In genomic region chr15:51846463-51847230, GRCh38 we compare ENCODE assay signal across 8 cellular contexts. TPM values are rescaled to one million over a fixed set of nuclear protein-coding genes. Genes with fewer than 3 reads are reported as not detected.
A peak's percentile ranks its signal among the peaks of the same experiment; 100 is the strongest.
DNase-seq lines count a peak whose midpoint lies in the region; ATAC-seq and TF ChIP-seq lines count a peak whose summit lies in the region.

No MANE protein-coding gene starts in this region.

- POLR2A ChIA-PET in activated CD8-positive, alpha-beta T cell treated with anti-CD3 and anti-CD28 coated beads for 36 hours (lab: Charles Lee), result interaction anchor here (1.8 kb wide), 1 partner anchor 11 kb away, joined by 4 read pairs; no protein-coding TSS in a partner anchor

- peaks cover 20% of the 10 kb centered on the region for H3K36me3 Mint-ChIP-seq in activated CD8-positive, alpha-beta memory T cell treated with anti-CD3 and anti-CD28 coated beads, Interleukin-2, amount 10 ng/mL, durations not matched to agents 7 days and 5 days
- H3K36me3 Mint-ChIP-seq in activated CD8-positive, alpha-beta T cell treated with anti-CD3 and anti-CD28 coated beads for 36 hours (ENCODE audit: low read depth), result peaks cover 4% of the 10 kb centered on the region
- peaks cover 12% of the 10 kb centered on the region for H3K36me3 Mint-ChIP-seq in type B pancreatic cell

- H3K27ac ChIP-seq in left ventricle myocardium inferior (replicated peaks), result peak overlapping the region; percentile 62

- ATAC-seq in activated CD8-positive, alpha-beta memory T cell treated with anti-CD3 and anti-CD28 coated beads, Interleukin-2, amount 10 ng/mL, durations not matched to agents 7 days and 5 days, result peak; percentile 20
- peak; percentile 43 for ATAC-seq in activated CD8-positive, alpha-beta T cell treated with anti-CD3 and anti-CD28 coated beads for 36 hours
- ATAC-seq in GM18873 (IDR thresholded peaks at IDR 0.05; ENCODE audit: low FRiP score, unreplicated experiment) (no peak), GM21529 (IDR thresholded peaks at IDR 0.05; ENCODE audit: unreplicated experiment) (no peak)

- H3K36me3 ChIP-seq in left ventricle myocardium inferior, result no peaks in the 10 kb centered on the region

- peaks cover 91% of the 10 kb centered on the region for H3K4me1 ChIP-seq in left ventricle myocardium inferior

- H3K9me3 ChIP-seq in left ventricle myocardium inferior (replicated peaks), result no peaks in the 10 kb centered on the region

- no peak overlapping the region for H3K27ac Mint-ChIP-seq in activated CD8-positive, alpha-beta memory T cell treated with anti-CD3 and anti-CD28 coated beads, Interleukin-2, amount 10 ng/mL, durations not matched to agents 7 days and 5 days
- peak overlapping the region; percentile 72 for H3K27ac Mint-ChIP-seq in activated CD8-positive, alpha-beta T cell treated with anti-CD3 and anti-CD28 coated beads for 36 hours
- H3K27ac Mint-ChIP-seq in type B pancreatic cell, result peak overlapping the region; percentile 88

- no peaks in the 10 kb centered on the region for H3K27me3 Mint-ChIP-seq in activated CD8-positive, alpha-beta memory T cell treated with anti-CD3 and anti-CD28 coated beads, Interleukin-2, amount 10 ng/mL, durations not matched to agents 7 days and 5 days
- H3K27me3 Mint-ChIP-seq in activated CD8-positive, alpha-beta T cell treated with anti-CD3 and anti-CD28 coated beads for 36 hours, result no peaks in the 10 kb centered on the region
- no peaks in the 10 kb centered on the region for H3K27me3 Mint-ChIP-seq in type B pancreatic cell

- H3K4me1 Mint-ChIP-seq in activated CD8-positive, alpha-beta memory T cell treated with anti-CD3 and anti-CD28 coated beads, Interleukin-2, amount 10 ng/mL, durations not matched to agents 7 days and 5 days, result peaks cover 46% of the 10 kb centered on the region
- H3K4me1 Mint-ChIP-seq in activated CD8-positive, alpha-beta T cell treated with anti-CD3 and anti-CD28 coated beads for 36 hours (ENCODE audit: low read depth), result peaks cover 61% of the 10 kb centered on the region
- peaks cover 44% of the 10 kb centered on the region for H3K4me1 Mint-ChIP-seq in type B pancreatic cell (ENCODE audit: unreplicated experiment)

- H3K4me3 ChIP-seq in left ventricle myocardium inferior, result no peak overlapping the region

- no peaks in the 10 kb centered on the region for H3K9me3 Mint-ChIP-seq in activated CD8-positive, alpha-beta memory T cell treated with anti-CD3 and anti-CD28 coated beads, Interleukin-2, amount 10 ng/mL, durations not matched to agents 7 days and 5 days (ENCODE audit: low read depth)
- H3K9me3 Mint-ChIP-seq in activated CD8-positive, alpha-beta T cell treated with anti-CD3 and anti-CD28 coated beads for 36 hours, result no peaks in the 10 kb centered on the region
- no peaks in the 10 kb centered on the region for H3K9me3 Mint-ChIP-seq in type B pancreatic cell

- intact Hi-C loops in activated CD8-positive, alpha-beta T cell treated with anti-CD3 and anti-CD28 coated beads for 36 hours (cut with micrococcal nuclease), result no loop called here
- intact Hi-C loops in left ventricle myocardium inferior (cut with micrococcal nuclease), result no loop called here

- CTCF ChIA-PET in activated CD8-positive, alpha-beta memory T cell treated with anti-CD3 and anti-CD28 coated beads, Interleukin-2, amount 10 ng/mL, durations not matched to agents 7 days and 5 days (lab: Charles Lee), result interaction anchor here (1.1 to 1.8 kb wide), 2 partner anchors 11 to 16 kb away, joined by 4 to 8 read pairs; no protein-coding TSS in a partner anchor
- CTCF ChIA-PET in activated CD8-positive, alpha-beta T cell treated with anti-CD3 and anti-CD28 coated beads for 36 hours (lab: Charles Lee), result interaction anchor here (1.1 kb wide), 1 partner anchor 42 kb away, joined by 3 read pairs; no protein-coding TSS in a partner anchor

- no peak for DNase-seq in activated CD8-positive, alpha-beta memory T cell treated with anti-CD3 and anti-CD28 coated beads, Interleukin-2, amount 10 ng/mL, durations not matched to agents 7 days and 5 days
- no peak for DNase-seq in activated CD8-positive, alpha-beta memory T cell treated with anti-CD3 and anti-CD28 coated beads for 24 hours
- no peak for DNase-seq in activated CD8-positive, alpha-beta T cell treated with anti-CD3 and anti-CD28 coated beads for 36 hours
- DNase-seq in left ventricle myocardium inferior (no peak), type B pancreatic cell (ENCODE audit: extremely low spot score, unreplicated experiment) (no peak), NCI-H510A (lab: John Stamatoyannopoulos, UW) (no peak)

- no peak for TF ChIP-seq CTCF in activated CD8-positive, alpha-beta T cell treated with anti-CD3 and anti-CD28 coated beads for 36 hours (IDR thresholded peaks at IDR 0.05)
- no peak for TF ChIP-seq CTCF in left ventricle myocardium inferior (IDR thresholded peaks at IDR 0.05; ENCODE audit: borderline replicate concordance)
- TF ChIP-seq CTCF in type B pancreatic cell (conservative IDR thresholded peaks at IDR 0.05), result no peak

- H3K27me3 ChIP-seq in left ventricle myocardium inferior (ENCODE audit: low read depth), result no peaks in the 10 kb centered on the region

- no peak overlapping the region for H3K4me3 Mint-ChIP-seq in activated CD8-positive, alpha-beta memory T cell treated with anti-CD3 and anti-CD28 coated beads, Interleukin-2, amount 10 ng/mL, durations not matched to agents 7 days and 5 days
- peak overlapping the region; percentile 22 for H3K4me3 Mint-ChIP-seq in activated CD8-positive, alpha-beta T cell treated with anti-CD3 and anti-CD28 coated beads for 36 hours
- H3K4me3 Mint-ChIP-seq in type B pancreatic cell, result peak overlapping the region; percentile 58

RNA-seq across cellular contexts. Expression of gene TMOD3, which starts 17.2 kb away (rescaled TPM):
- total RNA-seq in activated CD8-positive, alpha-beta memory T cell treated with anti-CD3 and anti-CD28 coated beads, Interleukin-2, amount 10 ng/mL, durations not matched to agents 7 days and 5 days, result 10 to 100 TPM; 59.2 to 61.3 TPM
- total RNA-seq in activated CD8-positive, alpha-beta T cell treated with anti-CD3 and anti-CD28 coated beads for 36 hours, result 10 to 100 TPM; 53.6 to 59.2 TPM
- total RNA-seq in left ventricle myocardium inferior, result 30.9 TPM
- 49.0 and 83.2 TPM in 2 replicates for total RNA-seq in type B pancreatic cell (ENCODE audit: low replicate concordance)

Comparison
In these comparisons a context has a peak if more than half of its experiments do, and no peak if none do; other contexts are left out.
1. ATAC-seq: peak in activated CD8-positive, alpha-beta memory T cell treated with anti-CD3 and anti-CD28 coated beads, Interleukin-2, amount 10 ng/mL, durations not matched to agents 7 days and 5 days (single experiment) and activated CD8-positive, alpha-beta T cell treated with anti-CD3 and anti-CD28 coated beads for 36 hours (single experiment); none in GM18873 (single experiment) and GM21529 (single experiment).